ENCODE assay signal across 9 cellular contexts in genomic region chr17:66426397-66427033, GRCh38.
DNase-seq lines count a peak whose midpoint lies in the region; ATAC-seq, FAIRE-seq and TF ChIP-seq lines count a peak whose summit lies in the region.
"Had no signal": no experiment of that assay in that cellular context is flagged by ENCODE, and none has a peak within 500 bp of the region (broad histone marks: within the 10 kb centered on the region; RNA-seq: fewer than 3 reads in every experiment).

No MANE protein-coding gene starts in this region.

- in situ Hi-C loops in GM12878 (cut with MboI) = no loop called here

- TF ChIP-seq RAD21 in GM12878 (IDR thresholded peaks at IDR 0.05; ENCODE audit: insufficient read depth, low read depth, low read length) = 0 out of 2 replicates have a peak, but pooled peaks have one; percentile 14

- H3K36me3 ChIP-seq in GM12878 (ENCODE audit: control insufficient read depth in 2 of 2, insufficient read depth in 2 of 2, low read length in 1 of 2) = no peaks in the 10 kb centered on the region

- RAD21 ChIA-PET in GM12878 (lab: Charles Lee; ENCODE audit: unreplicated experiment) = interaction anchor here (0.8 kb wide), 1 partner anchor 170 kb away, joined by 3 read pairs; no protein-coding TSS in a partner anchor

- SMC1A ChIA-PET in GM12878 (lab: Charles Lee; ENCODE audit: uncharacterized antibody, unreplicated experiment) = interaction anchor here (0.7 kb wide), 1 partner anchor 140 kb away, joined by 3 read pairs; no protein-coding TSS in a partner anchor

- no peak for TF ChIP-seq EP300 in GM12878 (IDR thresholded peaks at IDR 0.05; ENCODE audit: borderline replicate concordance in 1 of 2, control insufficient read depth in 1 of 2, low read depth in 2 of 2, low read length in 2 of 2)

- peak; percentile 93 for ATAC-seq in GM12878

- 1% methylated on average over 6 of the region's 6 CpGs for WGBS in GM12878 (ENCODE audit: insufficient coverage, insufficient replicate concordance, low lambda C conversion rate, missing lambda C conversion rate)

- H3K27me3 ChIP-seq in GM12878 (replicated peaks in 1 of 2; ENCODE audit: control insufficient read depth in 2 of 2, insufficient read depth in 2 of 2, low read length in 1 of 2) = no peaks in the 10 kb centered on the region
- H3K27me3 ChIP-seq: BLaER1 treated with 17β-estradiol and CSF1 and Interleukin-3, amounts not matched to agents 10 nM and 100 nM had no signal

- POLR2A ChIA-PET in GM12878 (lab: Charles Lee) = no interaction called here

- FAIRE-seq in GM12878 (lab: Jason Lieb, UNC) = peak; percentile 18

- no peak overlapping the region for H2AFZ ChIP-seq in GM12878 (ENCODE audit: control insufficient read depth, low read depth, low read length)

- CTCF ChIA-PET in GM12878 (lab: Yijun Ruan, JAX) = interaction anchor here (2.1 kb wide), 1 partner anchor 11 kb away, joined by 6 read pairs; no protein-coding TSS in a partner anchor

- no peaks in the 10 kb centered on the region for H4K20me1 ChIP-seq in GM12878 (ENCODE audit: control insufficient read depth, insufficient read depth)

- no TSS peak for BruUV-seq in GM12878 (replicated peaks; lab: Mats Ljungman, UMichigan)

- no peaks in the 10 kb centered on the region for H3K4me1 ChIP-seq in GM12878 (ENCODE audit: control insufficient read depth, insufficient read depth, low read length)

- H3K79me2 ChIP-seq in GM12878 (ENCODE audit: control insufficient read depth, insufficient read depth, low read length) = no peaks in the 10 kb centered on the region

- no peak overlapping the region for H3K4me3 ChIP-seq in GM12878
- H3K4me3 ChIP-seq: BLaER1 treated with 17β-estradiol and CSF1 and Interleukin-3, amounts not matched to agents 10 nM and 100 nM had no signal

- no peak overlapping the region for H3K4me2 ChIP-seq in GM12878 (ENCODE audit: control insufficient read depth, insufficient read depth)

- TF ChIP-seq POLR2A in GM12878 (IDR thresholded peaks at IDR 0.05; ENCODE audit: low read depth, low read length) = no peak

- no peaks in the 10 kb centered on the region for H3K9me3 ChIP-seq in GM12878 (replicated peaks; ENCODE audit: control insufficient read depth, insufficient read depth, low read length)

- H3K27ac ChIP-seq in GM12878 (ENCODE audit: control insufficient read depth, insufficient read depth) = no peak overlapping the region
- H3K27ac ChIP-seq: BLaER1 treated with 17β-estradiol and CSF1 and Interleukin-3, amounts not matched to agents 10 nM and 100 nM had no signal

- intact Hi-C loops in GM12878 (cut with micrococcal nuclease; ENCODE audit: unreplicated experiment) = loop anchor here (2.0 to 5.0 kb wide), 2 partner anchors 124 to 172 kb away; partner anchors contain the start of gene PRKCA

- DNase-seq in NCI-H2171 treated with DMSO at 0.1 percent for 48 hours (lab: John Stamatoyannopoulos, UW) (peak; percentile 20), NCI-H2171 (lab: John Stamatoyannopoulos, UW) (no peak), RPMI7951 (ENCODE audit: low read depth) (peak; percentile 20), GM12878 (ENCODE audit: low read depth, low spot score) (no peak), cerebellar cortex (ENCODE audit: low spot score) (no peak), NCI-H2196 treated with DMSO at 0.1 percent for 48 hours (lab: John Stamatoyannopoulos, UW; ENCODE audit: unreplicated experiment) (no peak), OCI-M1 (lab: John Stamatoyannopoulos, UW) (no peak)
- DNase-seq in stimulated activated CD4-positive, alpha-beta T cell treated with anti-CD3 and anti-CD28 coated beads, Interleukin-12 subunit alpha, Interleukin-12 subunit beta, amount 100 ng/mL, for 4 hours = peak; percentile 11

- H3K9ac ChIP-seq in GM12878 (ENCODE audit: control insufficient read depth, insufficient read depth, low read length) = no peak overlapping the region
- H3K9ac ChIP-seq: BLaER1 treated with 17β-estradiol and CSF1 and Interleukin-3, amounts not matched to agents 10 nM and 100 nM had no signal

- peak; percentile 27 to 33 (median 33); a peak in 4 of 6 replicates for TF ChIP-seq CTCF in GM12878 (IDR thresholded peaks at IDR 0.05 in 2 of 3, conservative IDR thresholded peaks at IDR 0.05 in 1 of 3; ENCODE audit: control insufficient read depth in 2 of 3, extremely low read depth in 1 of 3, insufficient read depth in 1 of 3, low read depth in 3 of 3, low read length in 3 of 3)

TF ChIP-seq in GM12878, 131 proteins besides CTCF, POLR2A, EP300 and RAD21:
- peak; percentile 72; the same call in 1 of the 2 replicates for TF ChIP-seq SMARCA5 (IDR thresholded peaks at IDR 0.05)
- TF ChIP-seq HDAC6 (IDR thresholded peaks at IDR 0.05; ENCODE audit: unreplicated experiment) = no peak
- TF ChIP-seq YBX1 (IDR thresholded peaks at IDR 0.05) = no peak
- TF ChIP-seq MTA2 (IDR thresholded peaks at IDR 0.05; ENCODE audit: low read depth) = no peak
- TF ChIP-seq SMC3 (IDR thresholded peaks at IDR 0.05; ENCODE audit: borderline replicate concordance, low read length) = peak; percentile 38; the same call in 1 of the 2 replicates
- TF ChIP-seq CUX1 (IDR thresholded peaks at IDR 0.05; ENCODE audit: insufficient replicate concordance, low read depth, low read length) = no peak
- no peak for TF ChIP-seq IRF4 (IDR thresholded peaks at IDR 0.05; ENCODE audit: low read depth, low read length)
- TF ChIP-seq KAT2A (conservative IDR thresholded peaks at IDR 0.05; ENCODE audit: control insufficient read depth, low read depth, low read length) = no peak
- TF ChIP-seq MYC (IDR thresholded peaks at IDR 0.05; ENCODE audit: insufficient read depth, insufficient read length, insufficient replicate concordance, low read length, severe bottlenecking) = no peak
- 0 out of 2 replicates have a peak, but pooled peaks have one; percentile 35 for TF ChIP-seq ZNF217 (IDR thresholded peaks at IDR 0.05)
- TF ChIP-seq TCF12 (IDR thresholded peaks at IDR 0.05; ENCODE audit: low read depth, low read length) = no peak
- TF ChIP-seq SUPT20H (IDR thresholded peaks at IDR 0.05; ENCODE audit: borderline replicate concordance, control insufficient read depth, low read depth, low read length) = no peak

Comparison
In these comparisons a context has a peak if more than half of its experiments do, and no peak if none do; other contexts are left out.
1. DNase-seq: peak in NCI-H2171 treated with DMSO at 0.1 percent for 48 hours (single experiment), RPMI7951 (single experiment) and stimulated activated CD4-positive, alpha-beta T cell treated with anti-CD3 and anti-CD28 coated beads, Interleukin-12 subunit alpha, Interleukin-12 subunit beta, amount 100 ng/mL, for 4 hours (single experiment); none in NCI-H2171 (single experiment), GM12878 (single experiment), cerebellar cortex (single experiment), NCI-H2196 treated with DMSO at 0.1 percent for 48 hours (single experiment) and OCI-M1 (single experiment).